Comparison of ENCODE assay signal across 1 cellular context in the genomic region with DNA sequence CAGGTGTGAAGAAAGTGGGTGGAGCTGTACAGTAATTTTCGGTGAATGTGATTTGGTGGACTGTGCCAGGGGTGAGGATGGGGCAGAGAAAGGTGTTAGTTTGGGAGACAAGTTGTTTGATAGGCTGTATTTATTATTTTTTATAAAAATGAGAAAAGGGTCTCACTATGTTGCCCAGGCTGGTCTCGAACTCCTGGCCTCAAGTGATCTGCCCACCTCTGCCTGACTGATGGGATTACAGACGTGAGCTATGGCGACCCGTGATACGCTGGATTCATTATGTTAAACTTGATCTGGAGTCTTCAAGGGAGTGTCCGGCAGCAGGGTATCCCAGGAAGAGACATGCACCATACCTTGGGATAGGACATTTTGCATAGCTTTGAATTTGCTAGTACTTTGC.
TF ChIP-seq lines count a peak whose summit lies in the region.

No MANE protein-coding gene starts in this region.

TF ChIP-seq in endothelial cell of umbilical vein, 7 proteins besides CTCF, POLR2A, EP300 and RAD21:
- TF ChIP-seq, protein P1, sequence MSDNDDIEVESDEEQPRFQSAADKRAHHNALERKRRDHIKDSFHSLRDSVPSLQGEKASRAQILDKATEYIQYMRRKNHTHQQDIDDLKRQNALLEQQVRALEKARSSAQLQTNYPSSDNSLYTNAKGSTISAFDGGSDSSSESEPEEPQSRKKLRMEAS (IDR thresholded peaks at IDR 0.05; ENCODE audit: insufficient read depth, insufficient read length) = no peak
- TF ChIP-seq JUN (IDR thresholded peaks at IDR 0.05; ENCODE audit: borderline replicate concordance, insufficient read depth, insufficient read length, low read depth) (no peak), GATA2 (IDR thresholded peaks at IDR 0.05; ENCODE audit: insufficient read depth, insufficient read length, low read depth, low read length) (no peak), MYC (IDR thresholded peaks at IDR 0.05; ENCODE audit: low read depth, low read length) (no peak), FOS (IDR thresholded peaks at IDR 0.05; ENCODE audit: borderline replicate concordance, insufficient read depth, low read length) (no peak)
